ENCODE assay signal across 1 cellular context in the genomic region with DNA sequence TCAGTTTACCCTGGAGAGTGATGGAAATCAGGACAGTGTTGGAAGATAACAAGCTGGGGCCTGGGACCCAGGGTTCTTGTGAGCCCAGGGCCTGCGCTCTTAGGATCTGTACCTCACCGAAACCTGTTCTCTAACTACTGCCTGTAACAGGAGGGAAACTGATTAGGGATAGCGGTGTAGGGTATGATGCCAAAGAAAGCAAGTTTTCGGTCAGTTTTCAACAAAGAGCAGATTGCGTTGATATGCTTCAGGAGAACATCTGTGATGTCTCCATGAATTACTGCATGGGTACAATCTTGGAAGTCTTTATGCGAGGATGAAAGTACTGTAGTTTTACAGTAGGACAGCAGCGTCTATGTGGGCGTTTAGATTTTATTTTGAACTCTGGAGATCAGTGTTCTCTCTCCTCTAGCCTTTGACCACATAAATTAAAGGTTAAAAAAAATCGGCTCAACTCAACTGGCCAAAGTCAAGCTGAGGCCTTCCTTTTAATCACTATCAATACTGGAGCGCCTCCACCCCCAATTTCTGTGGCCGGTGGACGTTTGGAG.
TF ChIP-seq lines count a peak whose summit lies in the region.

No MANE protein-coding gene starts in this region.

TF ChIP-seq in WTC11, 78 proteins besides CTCF, POLR2A, EP300 and RAD21 (continued from another document):
- TF ChIP-seq, protein P1, sequence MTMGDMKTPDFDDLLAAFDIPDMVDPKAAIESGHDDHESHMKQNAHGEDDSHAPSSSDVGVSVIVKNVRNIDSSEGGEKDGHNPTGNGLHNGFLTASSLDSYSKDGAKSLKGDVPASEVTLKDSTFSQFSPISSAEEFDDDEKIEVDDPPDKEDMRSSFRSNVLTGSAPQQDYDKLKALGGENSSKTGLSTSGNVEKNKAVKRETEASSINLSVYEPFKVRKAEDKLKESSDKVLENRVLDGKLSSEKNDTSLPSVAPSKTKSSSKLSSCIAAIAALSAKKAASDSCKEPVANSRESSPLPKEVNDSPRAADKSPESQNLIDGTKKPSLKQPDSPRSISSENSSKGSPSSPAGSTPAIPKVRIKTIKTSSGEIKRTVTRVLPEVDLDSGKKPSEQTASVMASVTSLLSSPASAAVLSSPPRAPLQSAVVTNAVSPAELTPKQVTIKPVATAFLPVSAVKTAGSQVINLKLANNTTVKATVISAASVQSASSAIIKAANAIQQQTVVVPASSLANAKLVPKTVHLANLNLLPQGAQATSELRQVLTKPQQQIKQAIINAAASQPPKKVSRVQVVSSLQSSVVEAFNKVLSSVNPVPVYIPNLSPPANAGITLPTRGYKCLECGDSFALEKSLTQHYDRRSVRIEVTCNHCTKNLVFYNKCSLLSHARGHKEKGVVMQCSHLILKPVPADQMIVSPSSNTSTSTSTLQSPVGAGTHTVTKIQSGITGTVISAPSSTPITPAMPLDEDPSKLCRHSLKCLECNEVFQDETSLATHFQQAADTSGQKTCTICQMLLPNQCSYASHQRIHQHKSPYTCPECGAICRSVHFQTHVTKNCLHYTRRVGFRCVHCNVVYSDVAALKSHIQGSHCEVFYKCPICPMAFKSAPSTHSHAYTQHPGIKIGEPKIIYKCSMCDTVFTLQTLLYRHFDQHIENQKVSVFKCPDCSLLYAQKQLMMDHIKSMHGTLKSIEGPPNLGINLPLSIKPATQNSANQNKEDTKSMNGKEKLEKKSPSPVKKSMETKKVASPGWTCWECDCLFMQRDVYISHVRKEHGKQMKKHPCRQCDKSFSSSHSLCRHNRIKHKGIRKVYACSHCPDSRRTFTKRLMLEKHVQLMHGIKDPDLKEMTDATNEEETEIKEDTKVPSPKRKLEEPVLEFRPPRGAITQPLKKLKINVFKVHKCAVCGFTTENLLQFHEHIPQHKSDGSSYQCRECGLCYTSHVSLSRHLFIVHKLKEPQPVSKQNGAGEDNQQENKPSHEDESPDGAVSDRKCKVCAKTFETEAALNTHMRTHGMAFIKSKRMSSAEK (CRISPR knock-in tag; IDR thresholded peaks at IDR 0.05; ENCODE audit: borderline replicate concordance), result no peak
- TF ChIP-seq, protein P2, sequence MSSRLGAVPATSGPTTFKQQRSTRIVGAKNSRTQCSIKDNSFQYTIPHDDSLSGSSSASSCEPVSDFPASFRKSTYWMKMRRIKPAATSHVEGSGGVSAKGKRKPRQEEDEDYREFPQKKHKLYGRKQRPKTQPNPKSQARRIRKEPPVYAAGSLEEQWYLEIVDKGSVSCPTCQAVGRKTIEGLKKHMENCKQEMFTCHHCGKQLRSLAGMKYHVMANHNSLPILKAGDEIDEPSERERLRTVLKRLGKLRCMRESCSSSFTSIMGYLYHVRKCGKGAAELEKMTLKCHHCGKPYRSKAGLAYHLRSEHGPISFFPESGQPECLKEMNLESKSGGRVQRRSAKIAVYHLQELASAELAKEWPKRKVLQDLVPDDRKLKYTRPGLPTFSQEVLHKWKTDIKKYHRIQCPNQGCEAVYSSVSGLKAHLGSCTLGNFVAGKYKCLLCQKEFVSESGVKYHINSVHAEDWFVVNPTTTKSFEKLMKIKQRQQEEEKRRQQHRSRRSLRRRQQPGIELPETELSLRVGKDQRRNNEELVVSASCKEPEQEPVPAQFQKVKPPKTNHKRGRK (CRISPR knock-in tag; IDR thresholded peaks at IDR 0.05; ENCODE audit: borderline replicate concordance), result no peak
